Comparison of ENCODE assay signal across 29 cellular contexts in genomic region chr14:78131201-78131600, GRCh38. TPM values are rescaled to one million over a fixed set of nuclear protein-coding genes. Genes with fewer than 3 reads are reported as not detected.
"Had no signal": no experiment of that assay in that cellular context is flagged by ENCODE, and none has a peak within 500 bp of the region (broad histone marks: within the 10 kb centered on the region; RNA-seq: fewer than 3 reads in every experiment).

No MANE protein-coding gene starts in this region.

- DNase-seq: activated CD4-positive, alpha-beta T cell treated with anti-CD3 and anti-CD28 coated beads for 48 hours; activated CD4-positive, alpha-beta T cell treated with anti-CD3 and anti-CD28 coated beads, Interleukin-2, amount 50 U/mL, for 48 hours; activated CD8-positive, alpha-beta memory T cell treated with anti-CD3 and anti-CD28 coated beads for 24 hours; activated effector memory CD4-positive, alpha-beta T cell treated with Interleukin-2 at 50 U/mL for 16 hours; activated naive CD4-positive, alpha-beta T cell treated with Interleukin-2 at 50 U/mL for 16 hours; activated naive CD8-positive, alpha-beta T cell treated with anti-CD3 and anti-CD28 coated beads for 36 hours; adrenal gland; aorta; cerebellar nuclear complex; effector memory CD4-positive, alpha-beta T cell; gastrocnemius medialis; glutamatergic neuron; islet precursor cell; left ventricle myocardium inferior; mesendoderm; natural killer cell; spleen; stimulated activated naive CD4-positive, alpha-beta T cell; tibial artery; upper lobe of right lung; WERI-Rb-1 had no signal

- H3K27me3 ChIP-seq: adrenal gland, cardiac muscle cell, dorsolateral prefrontal cortex, gastrocnemius medialis, neural progenitor cell, right atrium auricular region, suprapubic skin, tibial artery, upper lobe of right lung had no signal

- H3K9me3 Mint-ChIP-seq: activated naive CD8-positive, alpha-beta T cell treated with anti-CD3 and anti-CD28 coated beads for 36 hours; brain; neural progenitor cell had no signal

- ATAC-seq: activated CD4-positive, CD25-positive, alpha-beta regulatory T cell treated with anti-CD3 and anti-CD28 coated beads, Interleukin-2, amount 50 U/mL, for 24 hours; gastrocnemius medialis; natural killer cell; upper lobe of right lung had no signal

- H3K4me3 Mint-ChIP-seq: activated naive CD8-positive, alpha-beta T cell treated with anti-CD3 and anti-CD28 coated beads for 36 hours; brain; natural killer cell; neural progenitor cell had no signal

- H3K27ac ChIP-seq: adrenal gland, cardiac muscle cell, coronary artery, gastrocnemius medialis, left ventricle myocardium inferior, neural progenitor cell, right atrium auricular region, spleen, suprapubic skin, tibial artery, upper lobe of right lung, WERI-Rb-1 had no signal

- H3K4me1 Mint-ChIP-seq: brain had no signal

- H3K36me3 Mint-ChIP-seq: activated naive CD8-positive, alpha-beta T cell treated with anti-CD3 and anti-CD28 coated beads for 36 hours; brain; natural killer cell; neural progenitor cell had no signal

- H3K27ac Mint-ChIP-seq: activated naive CD8-positive, alpha-beta T cell treated with anti-CD3 and anti-CD28 coated beads for 36 hours; brain; natural killer cell; neural progenitor cell had no signal

- H3K9me3 ChIP-seq: adrenal gland, gastrocnemius medialis, left ventricle myocardium inferior, right atrium auricular region, spleen, suprapubic skin, tibial artery, upper lobe of right lung had no signal

RNA-seq across cellular contexts. Expression of gene NRXN3, which starts 39.0 kb away (rescaled TPM):
- total RNA-seq: activated naive CD8-positive, alpha-beta T cell treated with anti-CD3 and anti-CD28 coated beads for 36 hours; natural killer cell had no signal
